Comparison of ENCODE assay signal across 11 cellular contexts in genomic region chr5:142841511-142842255, GRCh38.
A peak's percentile ranks its signal among the peaks of the same experiment; 100 is the strongest.
DNase-seq lines count a peak whose midpoint lies in the region; ATAC-seq and TF ChIP-seq lines count a peak whose summit lies in the region.
"Had no signal": no experiment of that assay in that cellular context is flagged by ENCODE, and none has a peak within 500 bp of the region (broad histone marks: within the 10 kb centered on the region; RNA-seq: fewer than 3 reads in every experiment).

No MANE protein-coding gene starts in this region.

- no peaks in the 10 kb centered on the region for H3K9me3 Mint-ChIP-seq in HFFc6

- peak in 1 of 2 donors; percentile 26 for TF ChIP-seq EP300 in tibial nerve (IDR thresholded peaks at IDR 0.05)

- H3K36me3 Mint-ChIP-seq in HFFc6 (ENCODE audit: low read depth), result no peaks in the 10 kb centered on the region

- H3K4me1 Mint-ChIP-seq in HFFc6 (ENCODE audit: low read depth), result no peaks in the 10 kb centered on the region

- 38 to 48% methylated on average over 6 of the region's 6 CpGs for WGBS in tibial nerve, 2 donors

- H3K27ac ChIP-seq in tibial nerve, result peak overlapping the region in 1 of 4 donors; percentile 75
- H3K27ac ChIP-seq: body of pancreas had no signal

- H3K9me3 ChIP-seq in tibial nerve, result no peaks in the 10 kb centered on the region
- H3K9me3 ChIP-seq: body of pancreas had no signal

- no peak overlapping the region for H3K4me3 Mint-ChIP-seq in HFFc6

- no peak for ATAC-seq in GM19455 (IDR thresholded peaks at IDR 0.05; ENCODE audit: unreplicated experiment)
- ATAC-seq: body of pancreas had no signal

- TF ChIP-seq POLR2A in tibial nerve (IDR thresholded peaks at IDR 0.05), result no peak

- peaks cover 20% of the 10 kb centered on the region for H3K27me3 Mint-ChIP-seq in HFFc6 (ENCODE audit: insufficient read depth)

- DNase-seq in HFFc6 (peak; percentile 33), choroid plexus epithelial cell (ENCODE audit: low read depth) (peak; percentile 37), iPS-NIHi7 (ENCODE audit: extremely low spot score) (peak; percentile 41), tibial nerve (ENCODE audit: low spot score in 2 of 2) (peak; percentile 33 to 47), NCI-H1930 (lab: John Stamatoyannopoulos, UW) (no peak), RPMI8226 (no peak)
- DNase-seq: body of pancreas, mammary epithelial cell, NCI-H2029, T1000 had no signal

- peaks cover 0 to 92% (median 38%) of the 10 kb centered on the region in 4 donors for H3K4me1 ChIP-seq in tibial nerve

- no peak overlapping the region for H3K27ac Mint-ChIP-seq in HFFc6

- H3K4me3 ChIP-seq in choroid plexus epithelial cell (ENCODE audit: low read depth, low read length) (no peak overlapping the region), tibial nerve (no peak overlapping the region)
- H3K4me3 ChIP-seq: body of pancreas had no signal

- no peaks in the 10 kb centered on the region for H3K27me3 ChIP-seq in tibial nerve
- H3K27me3 ChIP-seq: body of pancreas had no signal

- no peaks in the 10 kb centered on the region for H3K36me3 ChIP-seq in tibial nerve

- TF ChIP-seq CTCF in HFFc6 (IDR thresholded peaks at IDR 0.05), result no peak
- no peak for TF ChIP-seq CTCF in choroid plexus epithelial cell (conservative IDR thresholded peaks at IDR 0.05; ENCODE audit: low read depth, low read length)
- TF ChIP-seq CTCF in tibial nerve (IDR thresholded peaks at IDR 0.05), result no peak

Comparison
In these comparisons a context has a peak if more than half of its experiments do, and no peak if none do; other contexts are left out.
1. DNase-seq: peak in HFFc6 (single experiment), choroid plexus epithelial cell (single experiment), iPS-NIHi7 (single experiment) and tibial nerve (2 of 2); none in NCI-H1930 (0 of 2) and RPMI8226 (single experiment).